1 cellular context compared by ENCODE assay signal in genomic region chr19:8001995-8002849, GRCh38.
TF ChIP-seq lines count a peak whose summit lies in the region.

No MANE protein-coding gene starts in this region.

TF ChIP-seq in HepG2, 621 proteins besides CTCF, POLR2A, EP300 and RAD21 (continued from another document and continues in another):
- TF ChIP-seq MNT (IDR thresholded peaks at IDR 0.05), result no peak
- TF ChIP-seq NFRKB (IDR thresholded peaks at IDR 0.05), result no peak
- TF ChIP-seq TGIF2 (CRISPR knock-in tag; IDR thresholded peaks at IDR 0.05), result 0 out of 2 replicates have a peak, but pooled peaks have one; percentile 41
- no peak for TF ChIP-seq ZNF552 (CRISPR knock-in tag; IDR thresholded peaks at IDR 0.05; ENCODE audit: borderline replicate concordance)
- no peak for TF ChIP-seq NR0B2 (CRISPR knock-in tag; IDR thresholded peaks at IDR 0.05)
- peak; percentile 29; the same call in 1 of the 2 replicates for TF ChIP-seq ZNF136 (CRISPR knock-in tag; IDR thresholded peaks at IDR 0.05; ENCODE audit: low read depth)
- TF ChIP-seq ZNF558 (CRISPR knock-in tag; IDR thresholded peaks at IDR 0.05; ENCODE audit: borderline replicate concordance), result no peak
- TF ChIP-seq ZNF235 (CRISPR knock-in tag; IDR thresholded peaks at IDR 0.05; ENCODE audit: borderline replicate concordance), result no peak
- TF ChIP-seq SOX5 (CRISPR knock-in tag; IDR thresholded peaks at IDR 0.05; ENCODE audit: borderline replicate concordance), result no peak
- no peak for TF ChIP-seq MZF1 (CRISPR knock-in tag; IDR thresholded peaks at IDR 0.05; ENCODE audit: borderline replicate concordance)
- no peak for TF ChIP-seq KDM3A (CRISPR knock-in tag; IDR thresholded peaks at IDR 0.05; ENCODE audit: low read depth)
- TF ChIP-seq ISL2 (CRISPR knock-in tag; IDR thresholded peaks at IDR 0.05), result no peak
- no peak for TF ChIP-seq ZNF879 (CRISPR knock-in tag; IDR thresholded peaks at IDR 0.05)
- peak; percentile 65; the same call in 1 of the 2 replicates for TF ChIP-seq ZNF350 (CRISPR knock-in tag; IDR thresholded peaks at IDR 0.05; ENCODE audit: borderline replicate concordance, low read depth)
- TF ChIP-seq IRF9 (CRISPR knock-in tag; IDR thresholded peaks at IDR 0.05; ENCODE audit: borderline replicate concordance), result no peak
- TF ChIP-seq YY1 (IDR thresholded peaks at IDR 0.05; ENCODE audit: insufficient read depth, insufficient replicate concordance, low read depth, low read length), result peak; percentile 28
- peak; percentile 50; the same call in 1 of the 2 replicates for TF ChIP-seq POGK (CRISPR knock-in tag; conservative IDR thresholded peaks at IDR 0.05)
- no peak for TF ChIP-seq ELK4 (CRISPR knock-in tag; IDR thresholded peaks at IDR 0.05; ENCODE audit: borderline replicate concordance)
- TF ChIP-seq ZBTB1 (CRISPR knock-in tag; IDR thresholded peaks at IDR 0.05; ENCODE audit: borderline replicate concordance), result no peak
- no peak for TF ChIP-seq DMAP1 (CRISPR knock-in tag; IDR thresholded peaks at IDR 0.05)
- TF ChIP-seq ZNF576 (CRISPR knock-in tag; IDR thresholded peaks at IDR 0.05), result no peak
- TF ChIP-seq SETDB1 (CRISPR knock-in tag; IDR thresholded peaks at IDR 0.05; ENCODE audit: borderline replicate concordance), result no peak
- no peak for TF ChIP-seq HNF4G (IDR thresholded peaks at IDR 0.05; ENCODE audit: borderline replicate concordance, low read depth, low read length)
- no peak for TF ChIP-seq HNF4G (CRISPR knock-in tag; IDR thresholded peaks at IDR 0.05; ENCODE audit: borderline replicate concordance, low read depth)
- no peak for TF ChIP-seq RORA (CRISPR knock-in tag; IDR thresholded peaks at IDR 0.05)
- no peak for TF ChIP-seq ZNF749 (CRISPR knock-in tag; IDR thresholded peaks at IDR 0.05; ENCODE audit: borderline replicate concordance)
- TF ChIP-seq ZNF792 (CRISPR knock-in tag; IDR thresholded peaks at IDR 0.05), result no peak
- no peak for TF ChIP-seq TCF7 (IDR thresholded peaks at IDR 0.05; ENCODE audit: low read depth)
- TF ChIP-seq LRRFIP1 (CRISPR knock-in tag; conservative IDR thresholded peaks at IDR 0.05), result no peak
- 0 out of 2 replicates have a peak, but pooled peaks have one; percentile 40 for TF ChIP-seq BCL3 (CRISPR knock-in tag; IDR thresholded peaks at IDR 0.05)
- TF ChIP-seq NONO (IDR thresholded peaks at IDR 0.05), result no peak
- no peak for TF ChIP-seq NONO (CRISPR knock-in tag; conservative IDR thresholded peaks at IDR 0.05)
- no peak for TF ChIP-seq TERF1 (CRISPR knock-in tag; IDR thresholded peaks at IDR 0.05)
- TF ChIP-seq POLR2AphosphoS5 (IDR thresholded peaks at IDR 0.05; ENCODE audit: low read depth, low read length), result no peak
- no peak for TF ChIP-seq NFE2L1 (CRISPR knock-in tag; IDR thresholded peaks at IDR 0.05; ENCODE audit: borderline replicate concordance)
- no peak for TF ChIP-seq ZNF367 (CRISPR knock-in tag; IDR thresholded peaks at IDR 0.05; ENCODE audit: borderline replicate concordance)
- TF ChIP-seq ZSCAN29 (CRISPR knock-in tag; conservative IDR thresholded peaks at IDR 0.05), result no peak
- TF ChIP-seq ZBTB37 (CRISPR knock-in tag; IDR thresholded peaks at IDR 0.05), result no peak
- no peak for TF ChIP-seq SRSF1 (optimal IDR thresholded peaks at IDR 0.05; ENCODE audit: low read depth, low read length)
- TF ChIP-seq ZNF567 (CRISPR knock-in tag; IDR thresholded peaks at IDR 0.05; ENCODE audit: borderline replicate concordance), result no peak
- TF ChIP-seq ZNF441 (CRISPR knock-in tag; IDR thresholded peaks at IDR 0.05; ENCODE audit: borderline replicate concordance), result 0 out of 2 replicates have a peak, but pooled peaks have one; percentile 41
- TF ChIP-seq ZNF777 (CRISPR knock-in tag; IDR thresholded peaks at IDR 0.05), result no peak
- no peak for TF ChIP-seq ZNF362 (CRISPR knock-in tag; IDR thresholded peaks at IDR 0.05; ENCODE audit: borderline replicate concordance)
- peak; percentile 36; the same call in 1 of the 2 replicates for TF ChIP-seq ZNF501 (CRISPR knock-in tag; IDR thresholded peaks at IDR 0.05)
- no peak for TF ChIP-seq ZBTB10 (CRISPR knock-in tag; IDR thresholded peaks at IDR 0.05; ENCODE audit: borderline replicate concordance)
- no peak for TF ChIP-seq PHB2 (IDR thresholded peaks at IDR 0.05; ENCODE audit: partially characterized antibody)
